Comparison of ENCODE assay signal across 23 cellular contexts in the genomic region with DNA sequence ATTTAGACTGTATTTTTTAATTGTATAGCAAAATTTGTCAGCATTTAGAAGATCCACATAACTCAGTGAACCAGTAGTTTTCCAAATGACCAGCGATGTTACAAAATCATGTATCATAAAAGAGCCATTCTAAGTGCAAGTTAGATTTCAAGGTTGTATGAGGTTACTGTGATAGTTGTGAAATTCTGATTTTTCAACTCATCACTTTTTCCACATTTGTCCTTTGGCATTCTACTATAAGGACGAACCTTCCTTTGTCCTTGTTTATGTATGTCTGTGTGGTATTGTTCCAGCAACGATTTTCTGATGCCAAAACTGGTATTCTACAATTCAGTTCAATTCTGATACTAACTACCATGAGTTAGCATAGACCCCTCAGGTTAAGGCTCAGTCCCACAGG.
A peak's percentile ranks its signal among the peaks of the same experiment; 100 is the strongest.
DNase-seq lines count a peak whose midpoint lies in the region; ATAC-seq and TF ChIP-seq lines count a peak whose summit lies in the region.
"Had no signal": no experiment of that assay in that cellular context is flagged by ENCODE, and none has a peak within 500 bp of the region (broad histone marks: within the 10 kb centered on the region; RNA-seq: fewer than 3 reads in every experiment).

No MANE protein-coding gene starts in this region.

- CTCF ChIA-PET in WTC11 (lab: Charles Lee) = no interaction called here
- CTCF ChIA-PET in activated CD4-positive, alpha-beta memory T cell treated with anti-CD3 and anti-CD28 coated beads, Interleukin-2, amount 10 ng/mL, durations not matched to agents 7 days and 5 days (lab: Charles Lee) = no interaction called here
- CTCF ChIA-PET in Calu3 (lab: Charles Lee) = no interaction called here
- CTCF ChIA-PET in mammary epithelial cell (lab: Charles Lee; ENCODE audit: low non-redundant PET) = no interaction called here

- POLR2A ChIA-PET in WTC11 (lab: Charles Lee) = no interaction called here
- POLR2A ChIA-PET in activated CD4-positive, alpha-beta memory T cell treated with anti-CD3 and anti-CD28 coated beads, Interleukin-2, amount 10 ng/mL, durations not matched to agents 7 days and 5 days (lab: Charles Lee) = no interaction called here

- no peaks in the 10 kb centered on the region for H3K9me3 Mint-ChIP-seq in CD4-positive, CD25-positive, alpha-beta regulatory T cell
- no peaks in the 10 kb centered on the region for H3K9me3 Mint-ChIP-seq in WTC11
- no peaks in the 10 kb centered on the region for H3K9me3 Mint-ChIP-seq in activated CD4-positive, alpha-beta memory T cell treated with anti-CD3 and anti-CD28 coated beads, Interleukin-2, amount 10 ng/mL, durations not matched to agents 7 days and 5 days
- no peaks in the 10 kb centered on the region for H3K9me3 Mint-ChIP-seq in Calu3 (ENCODE audit: low read depth, unreplicated experiment)

- H3K4me3 ChIP-seq in CD4-positive, CD25-positive, alpha-beta regulatory T cell (ENCODE audit: low read depth, low read length) = no peak overlapping the region
- no peak overlapping the region for H3K4me3 ChIP-seq in fibroblast of villous mesenchyme (ENCODE audit: low read depth, low read length)
- H3K4me3 ChIP-seq in mammary epithelial cell (replicated peaks in 1 of 3; ENCODE audit: insufficient read depth in 1 of 3, low read depth in 2 of 3, low read length in 3 of 3) = no peak overlapping the region
- H3K4me3 ChIP-seq: SJSA1 had no signal

- no peaks in the 10 kb centered on the region for H3K4me1 ChIP-seq in CD4-positive, CD25-positive, alpha-beta regulatory T cell (ENCODE audit: control insufficient read depth, insufficient read depth, low read length, poor library complexity, severe bottlenecking)
- H3K4me1 ChIP-seq in mammary epithelial cell (ENCODE audit: insufficient read depth, low read length) = peaks cover 5% of the 10 kb centered on the region

- intact Hi-C loops in sciatic nerve (cut with DNase I) (no loop called here), Calu3 (cut with micrococcal nuclease; ENCODE audit: unreplicated experiment) (no loop called here), mammary epithelial cell (cut with micrococcal nuclease) (no loop called here)

- no peak for DNase-seq in CD4-positive, CD25-positive, alpha-beta regulatory T cell
- DNase-seq in WTC11 (ENCODE audit: low spot score) = no peak
- DNase-seq in fibroblast of villous mesenchyme (ENCODE audit: low read depth) = peak; percentile 50
- DNase-seq in sciatic nerve (ENCODE audit: low spot score) = no peak
- no peak for DNase-seq in activated CD4-positive, alpha-beta memory T cell treated with anti-CD3 and anti-CD28 coated beads, Interleukin-2, amount 10 ng/mL, durations not matched to agents 7 days and 5 days
- no peak for DNase-seq in Calu3
- no peak for DNase-seq in mammary epithelial cell
- DNase-seq: 8988T, AML-193, C1 segment of cervical spinal cord, DMS79, GOT3, HCEC 1CT, KG1, NCI-H1105, NCI-H146, NCI-H2029, NCI-H345, NCI-H774, OCI-M1 had no signal

- peak overlapping the region in 2 of 3 donors; percentile 13 to 56 for H3K27ac Mint-ChIP-seq in CD4-positive, CD25-positive, alpha-beta regulatory T cell
- H3K27ac Mint-ChIP-seq in WTC11 = peak overlapping the region; percentile 71
- H3K27ac Mint-ChIP-seq in activated CD4-positive, alpha-beta memory T cell treated with anti-CD3 and anti-CD28 coated beads, Interleukin-2, amount 10 ng/mL, durations not matched to agents 7 days and 5 days = no peak overlapping the region
- H3K27ac Mint-ChIP-seq in Calu3 (ENCODE audit: unreplicated experiment) = no peak overlapping the region

- no peak overlapping the region for H3K27ac ChIP-seq in CD4-positive, CD25-positive, alpha-beta regulatory T cell (ENCODE audit: insufficient read depth, low read length, poor library complexity, severe bottlenecking)
- H3K27ac ChIP-seq in mammary epithelial cell (ENCODE audit: insufficient read depth, low read depth, low read length) = no peak overlapping the region
- H3K27ac ChIP-seq: SJSA1 had no signal

- H2AFZ ChIP-seq in mammary epithelial cell (ENCODE audit: low read depth, low read length) = no peak overlapping the region

- BruUV-seq in Calu3 (replicated peaks; lab: Mats Ljungman, UMichigan) (no TSS peak), mammary epithelial cell (replicated peaks; lab: Mats Ljungman, UMichigan) (no TSS peak)

- peaks cover 32% of the 10 kb centered on the region for H3K36me3 ChIP-seq in CD4-positive, CD25-positive, alpha-beta regulatory T cell (ENCODE audit: control insufficient read depth, insufficient read depth, low read length)
- H3K36me3 ChIP-seq in mammary epithelial cell (ENCODE audit: insufficient read depth, low read length) = peaks cover 2% of the 10 kb centered on the region

- no peaks in the 10 kb centered on the region for H3K27me3 Mint-ChIP-seq in CD4-positive, CD25-positive, alpha-beta regulatory T cell
- no peaks in the 10 kb centered on the region for H3K27me3 Mint-ChIP-seq in WTC11 (ENCODE audit: low read depth)
- H3K27me3 Mint-ChIP-seq in activated CD4-positive, alpha-beta memory T cell treated with anti-CD3 and anti-CD28 coated beads, Interleukin-2, amount 10 ng/mL, durations not matched to agents 7 days and 5 days = no peaks in the 10 kb centered on the region
- no peaks in the 10 kb centered on the region for H3K27me3 Mint-ChIP-seq in Calu3 (ENCODE audit: unreplicated experiment)

- no peak overlapping the region for H3K9ac ChIP-seq in mammary epithelial cell (ENCODE audit: insufficient read depth, low read length)

- H3K27me3 ChIP-seq in CD4-positive, CD25-positive, alpha-beta regulatory T cell (ENCODE audit: control insufficient read depth, insufficient read depth, low read length) = no peaks in the 10 kb centered on the region
- no peaks in the 10 kb centered on the region for H3K27me3 ChIP-seq in mammary epithelial cell (ENCODE audit: insufficient read depth, low read length)
- H3K27me3 ChIP-seq: SJSA1 had no signal

- peaks cover 10 to 21% (median 12%) of the 10 kb centered on the region in 4 donors for H3K4me1 Mint-ChIP-seq in CD4-positive, CD25-positive, alpha-beta regulatory T cell
- H3K4me1 Mint-ChIP-seq in WTC11 (peaks cover 26% of the 10 kb centered on the region), Calu3 (ENCODE audit: low read depth, unreplicated experiment) (peaks cover 21% of the 10 kb centered on the region)
- no peaks in the 10 kb centered on the region for H3K4me1 Mint-ChIP-seq in activated CD4-positive, alpha-beta memory T cell treated with anti-CD3 and anti-CD28 coated beads, Interleukin-2, amount 10 ng/mL, durations not matched to agents 7 days and 5 days

- no peaks in the 10 kb centered on the region for H4K20me1 ChIP-seq in mammary epithelial cell (ENCODE audit: insufficient read depth, low read length)

- WGBS in mammary epithelial cell (ENCODE audit: low coverage, missing lambda C conversion rate) = 67% methylated on average over 3 of the region's 3 CpGs

- no peak overlapping the region for H3K4me2 ChIP-seq in mammary epithelial cell (ENCODE audit: insufficient read depth, low read depth, low read length)

- ATAC-seq in CD4-positive, CD25-positive, alpha-beta regulatory T cell (ENCODE audit: low read depth in 2 of 2) = no peak
- no peak for ATAC-seq in WTC11
- ATAC-seq in sciatic nerve = peak; percentile 82
- no peak for ATAC-seq in GM18870 (IDR thresholded peaks at IDR 0.05; ENCODE audit: unreplicated experiment)
- ATAC-seq: Right ventricle myocardium inferior had no signal

- no peak overlapping the region for H3K4me3 Mint-ChIP-seq in CD4-positive, CD25-positive, alpha-beta regulatory T cell
- no peak overlapping the region for H3K4me3 Mint-ChIP-seq in WTC11
- H3K4me3 Mint-ChIP-seq in activated CD4-positive, alpha-beta memory T cell treated with anti-CD3 and anti-CD28 coated beads, Interleukin-2, amount 10 ng/mL, durations not matched to agents 7 days and 5 days = no peak overlapping the region
- H3K4me3 Mint-ChIP-seq in Calu3 (ENCODE audit: low read depth, unreplicated experiment) = no peak overlapping the region

- no peak for TF ChIP-seq CTCF in WTC11 (IDR thresholded peaks at IDR 0.05)
- no peak for TF ChIP-seq CTCF in fibroblast of villous mesenchyme (IDR thresholded peaks at IDR 0.05; ENCODE audit: insufficient read depth, low read depth, low read length)
- TF ChIP-seq CTCF in Calu3 (IDR thresholded peaks at IDR 0.05; ENCODE audit: unreplicated experiment) = no peak
- no peak for TF ChIP-seq CTCF in mammary epithelial cell (conservative IDR thresholded peaks at IDR 0.05 in 1 of 2, IDR thresholded peaks at IDR 0.05 in 1 of 2; ENCODE audit: extremely low read depth in 1 of 2, insufficient read depth in 1 of 2, low read depth in 1 of 2, low read length in 2 of 2)

- dilution Hi-C loops in mammary epithelial cell (cut with HindIII; ENCODE audit: low sequenced_read_pairs) = no loop called here

- H3K9me3 ChIP-seq in CD4-positive, CD25-positive, alpha-beta regulatory T cell (ENCODE audit: control insufficient read depth in 2 of 2, low read length in 2 of 2) = no peaks in the 10 kb centered on the region
- H3K9me3 ChIP-seq in mammary epithelial cell (replicated peaks; ENCODE audit: insufficient read depth, low read length) = no peaks in the 10 kb centered on the region
- H3K9me3 ChIP-seq: SJSA1 had no signal

- peaks cover 36% of the 10 kb centered on the region for H3K36me3 Mint-ChIP-seq in CD4-positive, CD25-positive, alpha-beta regulatory T cell
- no peaks in the 10 kb centered on the region for H3K36me3 Mint-ChIP-seq in WTC11
- H3K36me3 Mint-ChIP-seq in activated CD4-positive, alpha-beta memory T cell treated with anti-CD3 and anti-CD28 coated beads, Interleukin-2, amount 10 ng/mL, durations not matched to agents 7 days and 5 days (ENCODE audit: low read depth) = peaks cover 17% of the 10 kb centered on the region
- peaks cover 11% of the 10 kb centered on the region for H3K36me3 Mint-ChIP-seq in Calu3 (ENCODE audit: insufficient read depth, unreplicated experiment)

- in situ Hi-C loops in mammary epithelial cell (cut with MboI; ENCODE audit: low sequenced_read_pairs in 2 of 2) = no loop called here

- H3K79me2 ChIP-seq in mammary epithelial cell (ENCODE audit: insufficient read depth, low read length) = no peaks in the 10 kb centered on the region

TF ChIP-seq in WTC11, 78 proteins besides CTCF, POLR2A, EP300 and RAD21:
- TF ChIP-seq NR1H2 (CRISPR knock-in tag; IDR thresholded peaks at IDR 0.05) = no peak
- TF ChIP-seq, protein P1, sequence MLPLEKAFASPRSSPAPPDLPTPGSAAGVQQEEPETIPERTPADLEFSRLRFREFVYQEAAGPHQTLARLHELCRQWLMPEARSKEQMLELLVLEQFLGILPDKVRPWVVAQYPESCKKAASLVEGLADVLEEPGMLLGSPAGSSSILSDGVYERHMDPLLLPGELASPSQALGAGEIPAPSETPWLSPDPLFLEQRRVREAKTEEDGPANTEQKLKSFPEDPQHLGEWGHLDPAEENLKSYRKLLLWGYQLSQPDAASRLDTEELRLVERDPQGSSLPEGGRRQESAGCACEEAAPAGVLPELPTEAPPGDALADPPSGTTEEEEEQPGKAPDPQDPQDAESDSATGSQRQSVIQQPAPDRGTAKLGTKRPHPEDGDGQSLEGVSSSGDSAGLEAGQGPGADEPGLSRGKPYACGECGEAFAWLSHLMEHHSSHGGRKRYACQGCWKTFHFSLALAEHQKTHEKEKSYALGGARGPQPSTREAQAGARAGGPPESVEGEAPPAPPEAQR (CRISPR knock-in tag; IDR thresholded peaks at IDR 0.05) = no peak
- TF ChIP-seq SOX15 (CRISPR knock-in tag; IDR thresholded peaks at IDR 0.05) = no peak
TF ChIP-seq in WTC11: peak in this region for 0.

Comparison
In these comparisons a context has a peak if more than half of its experiments do, and no peak if none do; other contexts are left out.
1. H3K27ac Mint-ChIP-seq: peak in CD4-positive, CD25-positive, alpha-beta regulatory T cell (2 of 3) and WTC11 (single experiment); none in activated CD4-positive, alpha-beta memory T cell treated with anti-CD3 and anti-CD28 coated beads, Interleukin-2, amount 10 ng/mL, durations not matched to agents 7 days and 5 days (single experiment) and Calu3 (single experiment).